Comparison of ENCODE assay signal across 9 cellular contexts in genomic region chr1:8020032-8020431, GRCh38. TPM values are rescaled to one million over a fixed set of nuclear protein-coding genes. Genes with fewer than 3 reads are reported as not detected.
DNase-seq lines count a peak whose midpoint lies in the region; TF ChIP-seq lines count a peak whose summit lies in the region.
"Had no signal": no experiment of that assay in that cellular context is flagged by ENCODE, and none has a peak within 500 bp of the region (broad histone marks: within the 10 kb centered on the region; RNA-seq: fewer than 3 reads in every experiment).

No MANE protein-coding gene starts in this region.

- TF ChIP-seq CTCF in SK-N-SH (IDR thresholded peaks at IDR 0.05) = no peak

- H2AFZ ChIP-seq in SK-N-SH (ENCODE audit: low read depth) = no peak overlapping the region

- TF ChIP-seq RAD21 in SK-N-SH (IDR thresholded peaks at IDR 0.05; ENCODE audit: low read length) = no peak

- CTCF ChIA-PET in SK-N-SH (lab: Yijun Ruan, JAX) = interaction anchor here (1.8 to 10.6 kb wide), 3 partner anchors 295 to 331 kb away, joined by 3 to 293 read pairs (median 69); partner anchors contain the start of gene SLC45A1

- H3K27me3 ChIP-seq in SK-N-SH (ENCODE audit: insufficient read depth) (no peaks in the 10 kb centered on the region), skeletal muscle satellite cell (ENCODE audit: control insufficient read depth, insufficient read depth, low read length) (no peaks in the 10 kb centered on the region)

- DNase-seq in HPDE6-E6E7 (ENCODE audit: extremely low spot score) = peak; percentile 60
- DNase-seq in SK-N-SH = no peak
- peak; percentile 72 for DNase-seq in glomerular visceral epithelial cell (ENCODE audit: extremely low spot score)
- DNase-seq in inferior parietal cortex (ENCODE audit: extremely low spot score) = no peak
- no peak for DNase-seq in stimulated activated CD4-positive, alpha-beta T cell treated with anti-CD3 and anti-CD28 coated beads, Interleukin-2, amount 100 ng/mL, for 24 hours
- no peak for DNase-seq in COLO668 (lab: John Stamatoyannopoulos, UW; ENCODE audit: unreplicated experiment)
- DNase-seq in activated effector memory CD4-positive, alpha-beta T cell treated with anti-CD3 and anti-CD28 coated beads, Interleukin-2, amount 50 U/mL, for 16 hours = no peak
- DNase-seq: activated naive CD4-positive, alpha-beta T cell had no signal

- POLR2A ChIA-PET in SK-N-SH (lab: Yijun Ruan, JAX) = no interaction called here

- H3K9me3 ChIP-seq in SK-N-SH = no peaks in the 10 kb centered on the region
- H3K9me3 ChIP-seq in skeletal muscle satellite cell (replicated peaks; ENCODE audit: low read length) = no peaks in the 10 kb centered on the region

- H3K4me1 ChIP-seq in SK-N-SH (ENCODE audit: control insufficient read depth in 1 of 2, insufficient read depth in 2 of 2, low read depth in 1 of 2, low read length in 1 of 2) = peaks cover 15 to 69% of the 10 kb centered on the region in 2 experiments
- H3K4me1 ChIP-seq in skeletal muscle satellite cell (ENCODE audit: control insufficient read depth, insufficient read depth, low read length) = peaks cover 85% of the 10 kb centered on the region

- H3K9me2 ChIP-seq in SK-N-SH = no peaks in the 10 kb centered on the region

- peaks cover 96% of the 10 kb centered on the region for H3K79me2 ChIP-seq in SK-N-SH (ENCODE audit: insufficient read depth)

- no peak overlapping the region for H3K4me3 ChIP-seq in SK-N-SH (ENCODE audit: low read depth in 2 of 2, low read length in 1 of 2)
- H3K4me3 ChIP-seq in skeletal muscle satellite cell (ENCODE audit: low read length) = peak overlapping the region; percentile 24

- H3K36me3 ChIP-seq in SK-N-SH (replicated peaks in 1 of 2; ENCODE audit: control insufficient read depth in 1 of 2, insufficient read depth in 2 of 2, low read length in 1 of 2) (peaks cover 3% of the 10 kb centered on the region in 2 experiments), skeletal muscle satellite cell (ENCODE audit: insufficient read depth, low read length) (peaks cover 52% of the 10 kb centered on the region)

- H3F3A ChIP-seq in SK-N-SH (replicated peaks; ENCODE audit: insufficient read depth) = peaks cover 50% of the 10 kb centered on the region

- H3K27ac ChIP-seq in SK-N-SH (ENCODE audit: low read depth in 2 of 2, low read length in 1 of 2) = peak overlapping the region; percentile 16 to 72; a peak in 3 of 4 replicates

- H3K9ac ChIP-seq in SK-N-SH = no peak overlapping the region
- H3K9ac ChIP-seq in skeletal muscle satellite cell (ENCODE audit: low read depth, low read length) = no peak overlapping the region

- peak overlapping the region; percentile 21; the same call in 1 of the 2 replicates for H3K4me2 ChIP-seq in SK-N-SH
- peak overlapping the region; percentile 80 for H3K4me2 ChIP-seq in skeletal muscle satellite cell (ENCODE audit: low read length)

- H4K20me1 ChIP-seq in SK-N-SH (ENCODE audit: insufficient read depth) = peaks cover 38% of the 10 kb centered on the region

- no peak; a peak in 1 of 4 replicates for TF ChIP-seq EP300 in SK-N-SH (IDR thresholded peaks at IDR 0.05; ENCODE audit: borderline replicate concordance in 1 of 2, low read depth in 1 of 2, low read length in 1 of 2)

TF ChIP-seq in SK-N-SH, 30 proteins besides CTCF, POLR2A, EP300 and RAD21 (continues in another document):
- TF ChIP-seq, protein P1, sequence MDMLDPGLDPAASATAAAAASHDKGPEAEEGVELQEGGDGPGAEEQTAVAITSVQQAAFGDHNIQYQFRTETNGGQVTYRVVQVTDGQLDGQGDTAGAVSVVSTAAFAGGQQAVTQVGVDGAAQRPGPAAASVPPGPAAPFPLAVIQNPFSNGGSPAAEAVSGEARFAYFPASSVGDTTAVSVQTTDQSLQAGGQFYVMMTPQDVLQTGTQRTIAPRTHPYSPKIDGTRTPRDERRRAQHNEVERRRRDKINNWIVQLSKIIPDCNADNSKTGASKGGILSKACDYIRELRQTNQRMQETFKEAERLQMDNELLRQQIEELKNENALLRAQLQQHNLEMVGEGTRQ (IDR thresholded peaks at IDR 0.05; ENCODE audit: borderline replicate concordance, low read depth, low read length) = no peak
- TF ChIP-seq FOSL2 (IDR thresholded peaks at IDR 0.05; ENCODE audit: borderline replicate concordance, low read depth) (peak; percentile 54; the same call in 1 of the 2 replicates), FOXM1 (IDR thresholded peaks at IDR 0.05; ENCODE audit: low read depth) (no peak), RCOR1 (IDR thresholded peaks at IDR 0.05; ENCODE audit: low read length) (no peak), FOXJ3 (CRISPR knock-in tag; IDR thresholded peaks at IDR 0.05) (no peak), EZH2phosphoT487 (IDR thresholded peaks at IDR 0.05; ENCODE audit: borderline replicate concordance, low read depth) (no peak), ELF1 (IDR thresholded peaks at IDR 0.05) (0 out of 2 replicates have a peak, but pooled peaks have one; percentile 28), MXI1 (IDR thresholded peaks at IDR 0.05; ENCODE audit: low read depth, low read length) (no peak), JUND (IDR thresholded peaks at IDR 0.05) (peak; percentile 74), PBX3 (IDR thresholded peaks at IDR 0.05) (peak; percentile 73), GABPA (IDR thresholded peaks at IDR 0.05; ENCODE audit: low read depth) (no peak), YY1 (IDR thresholded peaks at IDR 0.05; ENCODE audit: low read depth) (no peak), MAX (IDR thresholded peaks at IDR 0.05; ENCODE audit: low read depth) (no peak), GATA2 (CRISPR knock-in tag; IDR thresholded peaks at IDR 0.05) (no peak), RFX5 (IDR thresholded peaks at IDR 0.05; ENCODE audit: low read length) (no peak), POLR2AphosphoS5 (IDR thresholded peaks at IDR 0.05; ENCODE audit: low read depth, low read length) (no peak; the same call in 1 of the 2 replicates), TCF12 (IDR thresholded peaks at IDR 0.05) (peak; percentile 60; the same call in 1 of the 2 replicates), TEAD4 (IDR thresholded peaks at IDR 0.05; ENCODE audit: borderline replicate concordance, insufficient read depth) (peak; percentile 42; the same call in 1 of the 2 replicates), NFIC (IDR thresholded peaks at IDR 0.05; ENCODE audit: borderline replicate concordance) (no peak), CHD2 (IDR thresholded peaks at IDR 0.05; ENCODE audit: low read length, partially characterized antibody) (no peak), RXRA (IDR thresholded peaks at IDR 0.05; ENCODE audit: borderline replicate concordance, low read depth) (no peak), NRF1 (IDR thresholded peaks at IDR 0.05; ENCODE audit: low read depth, low read length) (no peak), SIN3A (IDR thresholded peaks at IDR 0.05; ENCODE audit: borderline replicate concordance, low read depth, low read length) (no peak), TAF1 (IDR thresholded peaks at IDR 0.05; ENCODE audit: borderline replicate concordance, low read depth, low read length) (no peak), MEF2A (IDR thresholded peaks at IDR 0.05; ENCODE audit: borderline replicate concordance, low read depth) (no peak; the same call in 1 of the 2 replicates), SMC3 (IDR thresholded peaks at IDR 0.05; ENCODE audit: low read depth, low read length) (no peak), IRF3 (IDR thresholded peaks at IDR 0.05; ENCODE audit: low read depth, low read length) (no peak)

RNA-seq across cellular contexts. Expression of gene ERRFI1, which starts 6.1 kb away (rescaled TPM):
- 65.6 and 66.9 TPM in 2 replicates for polyA plus RNA-seq in SK-N-SH (2012; rRNA removed)
- 72.6 and 74.4 TPM in 2 replicates for polyA plus RNA-seq in SK-N-SH (2012; cell fraction: cytosol; rRNA removed)
- polyA plus RNA-seq in SK-N-SH (2012; cell fraction: nucleus; rRNA removed) = 68.2 and 96.8 TPM in 2 replicates
- 38.3 and 86.7 TPM in 2 replicates for total RNA-seq in skeletal muscle satellite cell (2012; rRNA removed)

RNA-seq across cellular contexts. Expression of gene PARK7, which starts 58.5 kb away (rescaled TPM):
- polyA plus RNA-seq in SK-N-SH (2012; rRNA removed) = 415 and 421 TPM in 2 replicates
- polyA plus RNA-seq in SK-N-SH (2012; cell fraction: cytosol; rRNA removed) = 512 and 679 TPM in 2 replicates
- 70.8 and 126 TPM in 2 replicates for polyA plus RNA-seq in SK-N-SH (2012; cell fraction: nucleus; rRNA removed)
- total RNA-seq in skeletal muscle satellite cell (2012; rRNA removed) = 202 and 212 TPM in 2 replicates

Comparison
In these comparisons a context has a peak if more than half of its experiments do, and no peak if none do; other contexts are left out.
1. DNase-seq: peak in HPDE6-E6E7 (single experiment) and glomerular visceral epithelial cell (single experiment); none in SK-N-SH (single experiment), inferior parietal cortex (single experiment), stimulated activated CD4-positive, alpha-beta T cell treated with anti-CD3 and anti-CD28 coated beads, Interleukin-2, amount 100 ng/mL, for 24 hours (0 of 2), COLO668 (single experiment) and activated effector memory CD4-positive, alpha-beta T cell treated with anti-CD3 and anti-CD28 coated beads, Interleukin-2, amount 50 U/mL, for 16 hours (single experiment).